Comparison of ENCODE assay signal across 14 cellular contexts in the genomic region with DNA sequence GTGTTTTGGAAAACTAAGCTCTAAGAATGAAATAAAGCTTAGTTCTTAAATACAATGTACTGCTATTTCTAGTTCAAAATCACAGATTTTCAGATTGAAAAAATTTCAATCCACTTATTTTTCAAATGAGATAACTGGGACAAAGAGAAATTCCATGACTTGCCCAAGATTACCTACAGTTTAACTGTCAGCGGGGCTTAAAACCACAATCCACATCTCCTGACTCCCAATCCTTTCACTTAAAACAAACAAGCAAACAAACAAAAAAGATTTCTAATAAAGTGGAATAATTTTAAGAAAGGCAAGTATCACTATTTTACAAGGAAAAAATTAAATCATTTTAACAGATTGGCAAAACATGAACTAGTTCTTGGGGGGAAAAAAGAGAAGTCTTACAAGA. TPM values are rescaled to one million over a fixed set of nuclear protein-coding genes. Genes with fewer than 3 reads are reported as not detected.
DNase-seq lines count a peak whose midpoint lies in the region; ATAC-seq and TF ChIP-seq lines count a peak whose summit lies in the region.
"Had no signal": no experiment of that assay in that cellular context is flagged by ENCODE, and none has a peak within 500 bp of the region (broad histone marks: within the 10 kb centered on the region; RNA-seq: fewer than 3 reads in every experiment).

No MANE protein-coding gene starts in this region.

- H3K4me3 Mint-ChIP-seq in activated T-cell treated with anti-CD3 and anti-CD28 coated beads, Interleukin-2, amount 50 U/mL, for 24 hours = peak overlapping the region; percentile 8
- H3K4me3 Mint-ChIP-seq in activated T-cell treated with anti-CD3 and anti-CD28 coated beads, Interleukin-2, amount 50 U/mL, for 4 hours = no peak overlapping the region

- in situ Hi-C loops in Panc1 (cut with HindIII; ENCODE audit: low pct_unique_long_range_greater_than_20kb, low sequenced_read_pairs) = loop anchor here (25.0 kb wide), 1 partner anchor 163 kb away; the partner anchor contains the start of gene HMGN3

- BruUV-seq in Panc1 (replicated peaks; lab: Mats Ljungman, UMichigan) = no TSS peak

- WGBS in esophagus muscularis mucosa = 79% methylated on average over 1 of the region's 1 CpG
- WGBS in psoas muscle, 3 donors = 87 to 98% (median 98%) methylated on average over 1 of the region's 1 CpG

- H3K27me3 ChIP-seq in Panc1 (ENCODE audit: control insufficient read depth, insufficient read depth, low read length) (no peaks in the 10 kb centered on the region), esophagus muscularis mucosa (no peaks in the 10 kb centered on the region), psoas muscle (ENCODE audit: insufficient read depth in 3 of 3, low read length in 2 of 3) (no peaks in the 10 kb centered on the region), left lung (no peaks in the 10 kb centered on the region)
- H3K27me3 ChIP-seq: esophagus squamous epithelium had no signal

- H3K4me3 ChIP-seq in Panc1 (ENCODE audit: low read depth in 2 of 2, low read length in 2 of 2) (no peak overlapping the region), esophagus muscularis mucosa (peak overlapping the region in 1 of 4 donors; percentile 4), psoas muscle (no peak overlapping the region), left lung (no peak overlapping the region)
- H3K4me3 ChIP-seq: esophagus squamous epithelium had no signal

- POLR2A ChIA-PET in Panc1 (lab: Charles Lee) = no interaction called here

- peaks cover 24% of the 10 kb centered on the region; the same call in 1 of the 2 replicates for H3K4me1 ChIP-seq in Panc1 (ENCODE audit: control insufficient read depth, insufficient read depth, low read length)
- peaks cover 27 to 66% (median 63%) of the 10 kb centered on the region in 4 donors for H3K4me1 ChIP-seq in esophagus muscularis mucosa
- peaks cover 59% of the 10 kb centered on the region for H3K4me1 ChIP-seq in psoas muscle
- H3K4me1 ChIP-seq in left lung = peaks cover 8 to 62% of the 10 kb centered on the region in 2 donors

- H3K27ac Mint-ChIP-seq in activated T-cell treated with anti-CD3 and anti-CD28 coated beads, Interleukin-2, amount 50 U/mL, for 24 hours = no peak overlapping the region

- peaks cover 58% of the 10 kb centered on the region for H3K36me3 Mint-ChIP-seq in activated T-cell treated with anti-CD3 and anti-CD28 coated beads, Interleukin-2, amount 50 U/mL, for 24 hours (ENCODE audit: low read depth)
- H3K36me3 Mint-ChIP-seq in activated T-cell treated with anti-CD3 and anti-CD28 coated beads, Interleukin-2, amount 50 U/mL, for 4 hours (ENCODE audit: insufficient read depth) = peaks cover 6% of the 10 kb centered on the region

- H3K9me3 ChIP-seq in Panc1 (ENCODE audit: control insufficient read depth, insufficient read depth, low read depth, low read length) (no peaks in the 10 kb centered on the region), esophagus muscularis mucosa (no peaks in the 10 kb centered on the region), psoas muscle (no peaks in the 10 kb centered on the region), left lung (no peaks in the 10 kb centered on the region)
- H3K9me3 ChIP-seq: esophagus squamous epithelium had no signal

- H3K27ac ChIP-seq in Panc1 (ENCODE audit: low read length) (peak overlapping the region; percentile 30; the same call in 1 of the 2 replicates), esophagus muscularis mucosa (replicated peaks in 1 of 4) (peak overlapping the region in 3 of 4 donors; percentile 8 to 100 (median 31)), psoas muscle (peak overlapping the region; percentile 28), left lung (no peak overlapping the region)
- H3K27ac ChIP-seq: esophagus squamous epithelium had no signal

- peaks cover 58% of the 10 kb centered on the region for H3K4me1 Mint-ChIP-seq in activated T-cell treated with anti-CD3 and anti-CD28 coated beads, Interleukin-2, amount 50 U/mL, for 24 hours (ENCODE audit: low read depth)
- H3K4me1 Mint-ChIP-seq in activated T-cell treated with anti-CD3 and anti-CD28 coated beads, Interleukin-2, amount 50 U/mL, for 4 hours (ENCODE audit: low read depth) = peaks cover 57% of the 10 kb centered on the region

- DNase-seq in activated T-cell treated with anti-CD3 and anti-CD28 coated beads, Interleukin-2, amount 50 U/mL, for 24 hours = no peak
- DNase-seq in activated T-cell treated with anti-CD3 and anti-CD28 coated beads, Interleukin-2, amount 50 U/mL, for 4 hours = no peak
- DNase-seq in Panc1 (ENCODE audit: low read depth, low spot score) (no peak), esophagus muscularis mucosa (ENCODE audit: extremely low spot score) (no peak), psoas muscle (no peak), left lung (no peak)
- DNase-seq in activated CD8-positive, alpha-beta memory T cell treated with anti-CD3 and anti-CD28 coated beads for 24 hours = no peak
- DNase-seq in stimulated activated CD4-positive, alpha-beta T cell treated with anti-CD3 and anti-CD28 coated beads, Interleukin-4, amount 100 ng/mL, for 1 hour = no peak
- DNase-seq: activated naive CD4-positive, alpha-beta T cell treated with Interleukin-2 at 50 U/mL for 16 hours; esophagus squamous epithelium; hypothalamus; KG1; NCI-H2029 treated with DMSO at 0.1 percent for 48 hours; SHP77 treated with DMSO at 0.1 percent for 48 hours had no signal

- intact Hi-C loops in Panc1 (cut with micrococcal nuclease; ENCODE audit: unreplicated experiment) = no loop called here
- intact Hi-C loops in esophagus muscularis mucosa (cut with DNase I) = no loop called here
- intact Hi-C loops in psoas muscle (cut with DNase I) = loop anchor here in 1 of 2 donors (10.0 kb wide), 1 partner anchor 471 kb away; no protein-coding TSS in a partner anchor
- intact Hi-C loops in left lung (cut with DNase I) = no loop called here

- H3K9me3 Mint-ChIP-seq in activated T-cell treated with anti-CD3 and anti-CD28 coated beads, Interleukin-2, amount 50 U/mL, for 24 hours = no peaks in the 10 kb centered on the region
- H3K9me3 Mint-ChIP-seq in activated T-cell treated with anti-CD3 and anti-CD28 coated beads, Interleukin-2, amount 50 U/mL, for 4 hours = no peaks in the 10 kb centered on the region

- no peak for TF ChIP-seq CTCF in Panc1 (IDR thresholded peaks at IDR 0.05)
- TF ChIP-seq CTCF in esophagus muscularis mucosa (IDR thresholded peaks at IDR 0.05) = no peak
- no peak for TF ChIP-seq CTCF in psoas muscle (IDR thresholded peaks at IDR 0.05)
- no peak for TF ChIP-seq CTCF in left lung (IDR thresholded peaks at IDR 0.05)

- H3K36me3 ChIP-seq in Panc1 (ENCODE audit: control insufficient read depth, insufficient read depth, low read length) (peaks cover 11% of the 10 kb centered on the region; the same call in 1 of the 2 replicates), esophagus muscularis mucosa (no peaks in the 10 kb centered on the region), psoas muscle (ENCODE audit: insufficient read depth in 1 of 2, low read depth in 1 of 2) (no peaks in the 10 kb centered on the region), left lung (peaks cover 0 to 5% of the 10 kb centered on the region in 2 donors)
- H3K36me3 ChIP-seq: esophagus squamous epithelium had no signal

- CTCF ChIA-PET in Panc1 (lab: Charles Lee) = no interaction called here

- TF ChIP-seq POLR2A in esophagus muscularis mucosa (IDR thresholded peaks at IDR 0.05; ENCODE audit: low read depth) = no peak

- no peak for ATAC-seq in activated T-cell treated with anti-CD3 and anti-CD28 coated beads, Interleukin-2, amount 50 U/mL, for 4 hours
- ATAC-seq in Panc1 (no peak), psoas muscle (no peak), left lung (no peak)

- TF ChIP-seq EP300 in esophagus muscularis mucosa (IDR thresholded peaks at IDR 0.05) = no peak

- no peaks in the 10 kb centered on the region for H3K27me3 Mint-ChIP-seq in activated T-cell treated with anti-CD3 and anti-CD28 coated beads, Interleukin-2, amount 50 U/mL, for 24 hours
- no peaks in the 10 kb centered on the region for H3K27me3 Mint-ChIP-seq in activated T-cell treated with anti-CD3 and anti-CD28 coated beads, Interleukin-2, amount 50 U/mL, for 4 hours (ENCODE audit: low read depth)

RNA-seq across cellular contexts. Expression of gene PHIP, which starts 4.2 kb away (rescaled TPM):
- total RNA-seq in activated T-cell treated with anti-CD3 and anti-CD28 coated beads, Interleukin-2, amount 50 U/mL, for 4 hours = 10 to 100 TPM; 17.0 to 18.4 (median 17.6) TPM
- total RNA-seq in Panc1 (2021; ENCODE audit: unreplicated experiment) (28.0 TPM), esophagus muscularis mucosa (10 to 100 TPM; 20.1 to 32.4 (median 25.5) TPM), psoas muscle (10 to 100 TPM; 12.1 to 15.3 (median 13.5) TPM), left lung (10 to 100 TPM; 27.3 to 32.3 TPM)
- polyA plus RNA-seq in Panc1 (2012; ENCODE audit: insufficient read length) = 7.8 TPM
- 1 to 10 TPM; 3.1 to 5.7 (median 3.7) TPM for polyA plus RNA-seq in psoas muscle

Comparison
In these comparisons a context has a peak if more than half of its experiments do, and no peak if none do; other contexts are left out.
1. H3K27ac ChIP-seq: peak in Panc1 (single experiment), esophagus muscularis mucosa (3 of 4) and psoas muscle (single experiment); none in left lung (0 of 2).